1 cellular context compared by ENCODE assay signal in genomic region chr7:101915000-101915399, GRCh38.
TF ChIP-seq lines count a peak whose summit lies in the region.

No MANE protein-coding gene starts in this region.

TF ChIP-seq in H1, 55 proteins besides CTCF, POLR2A, EP300 and RAD21 (continued from another document):
- TF ChIP-seq TBP (IDR thresholded peaks at IDR 0.05; ENCODE audit: low read depth, low read length): no peak
- TF ChIP-seq NANOG (IDR thresholded peaks at IDR 0.05; ENCODE audit: insufficient read depth, low read depth, low read length, poor library complexity, severe bottlenecking): no peak
- TF ChIP-seq CREB1 (IDR thresholded peaks at IDR 0.05): no peak
- no peak for TF ChIP-seq ATF3 (IDR thresholded peaks at IDR 0.05; ENCODE audit: insufficient read depth, low read depth, low read length)
- TF ChIP-seq ZNF274 (IDR thresholded peaks at IDR 0.05; ENCODE audit: borderline replicate concordance, extremely low read depth, low read length): no peak
- TF ChIP-seq EGR1 (IDR thresholded peaks at IDR 0.05; ENCODE audit: borderline replicate concordance, low read depth, low read length): no peak
- no peak for TF ChIP-seq CHD7 (IDR thresholded peaks at IDR 0.05; ENCODE audit: insufficient replicate concordance, low read length)
- no peak for TF ChIP-seq KDM5A (IDR thresholded peaks at IDR 0.05; ENCODE audit: low read length)
- no peak for TF ChIP-seq SIX5 (IDR thresholded peaks at IDR 0.05; ENCODE audit: low read depth, low read length)
- TF ChIP-seq TCF12 (IDR thresholded peaks at IDR 0.05; ENCODE audit: low read depth, low read length): no peak
- TF ChIP-seq ASH2L (IDR thresholded peaks at IDR 0.05; ENCODE audit: low read length): no peak
TF ChIP-seq in H1: peak in this region for 0.
